ENCODE assay signal across 13 cellular contexts in the genomic region with DNA sequence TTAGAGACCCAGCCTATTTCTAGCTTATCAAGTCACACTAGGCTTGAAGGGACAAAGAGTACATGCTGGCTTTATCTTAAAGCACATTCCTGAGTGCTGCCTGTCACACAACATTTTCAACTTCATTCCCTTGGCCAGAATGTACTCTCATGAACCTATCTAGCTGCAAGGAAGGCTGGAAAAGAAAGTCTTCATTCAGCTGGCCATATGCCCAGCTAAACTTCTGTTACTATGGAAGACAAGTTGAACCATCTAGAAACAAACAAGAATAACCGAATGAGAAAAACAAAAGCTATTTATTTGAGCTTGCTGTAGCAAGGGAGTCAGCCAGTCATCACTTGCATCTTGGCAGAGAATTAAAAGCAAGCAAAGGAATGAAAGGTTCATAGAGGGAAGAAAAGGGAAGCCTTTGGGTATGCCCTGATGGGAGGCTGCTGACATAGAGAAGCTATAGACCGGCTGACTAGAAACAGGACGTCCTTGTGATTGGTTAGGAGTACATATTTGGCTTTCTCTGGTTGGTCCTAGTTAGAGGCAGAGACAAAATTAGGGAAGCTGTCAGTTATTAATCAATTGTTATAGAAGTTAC.
DNase-seq lines count a peak whose midpoint lies in the region; ATAC-seq and TF ChIP-seq lines count a peak whose summit lies in the region.
"Had no signal": no experiment of that assay in that cellular context is flagged by ENCODE, and none has a peak within 500 bp of the region (broad histone marks: within the 10 kb centered on the region; RNA-seq: fewer than 3 reads in every experiment).

No MANE protein-coding gene starts in this region.

- H3K4me2 ChIP-seq in IMR-90 (ENCODE audit: low read depth, low read length) (peak overlapping the region; percentile 26; the same call in 1 of the 2 replicates), mammary epithelial cell (ENCODE audit: insufficient read depth, low read depth, low read length) (no peak overlapping the region)

- POLR2A ChIA-PET in IMR-90 (lab: Charles Lee; ENCODE audit: unreplicated experiment), result no interaction called here

- 0 out of 2 replicates have a peak overlapping the region, but pooled peaks have one; percentile 21 for H2BK20ac ChIP-seq in IMR-90 (ENCODE audit: low read depth, low read length)

- peak overlapping the region; percentile 10; the same call in 1 of the 2 replicates for H4K5ac ChIP-seq in IMR-90 (ENCODE audit: low read depth, low read length)

- peak overlapping the region; percentile 47 for H3K14ac ChIP-seq in IMR-90 (replicated peaks; ENCODE audit: low read depth, low read length)

- no peak for TF ChIP-seq POLR2A in IMR-90 (IDR thresholded peaks at IDR 0.05; ENCODE audit: low read depth, low read length)

- H3K9me3 ChIP-seq in IMR-90 (ENCODE audit: control insufficient read depth, insufficient read depth, low read length), result no peaks in the 10 kb centered on the region
- H3K9me3 ChIP-seq in mammary epithelial cell (replicated peaks; ENCODE audit: insufficient read depth, low read length), result no peaks in the 10 kb centered on the region
- H3K9me3 ChIP-seq in left lung, result no peaks in the 10 kb centered on the region

- peak overlapping the region; percentile 13; the same call in 1 of the 2 replicates for H3K56ac ChIP-seq in IMR-90 (ENCODE audit: extremely low read depth, insufficient read depth, low read length)

- H3K4me1 ChIP-seq in IMR-90 (ENCODE audit: control insufficient read depth, insufficient read depth, low read length) (peaks cover 13% of the 10 kb centered on the region), mammary epithelial cell (ENCODE audit: insufficient read depth, low read length) (peaks cover 24% of the 10 kb centered on the region), left lung (peaks cover 0 to 3% of the 10 kb centered on the region in 2 donors)

- peak overlapping the region; percentile 48 for H4K91ac ChIP-seq in IMR-90 (ENCODE audit: insufficient read depth, low read depth, low read length)

- peak; percentile 31 for DNase-seq in EL
- peak; percentile 51 for DNase-seq in IMR-90
- DNase-seq in mammary epithelial cell, result peak; percentile 55
- DNase-seq in left lung, result no peak
- DNase-seq in activated naive CD4-positive, alpha-beta T cell (lab: John Stamatoyannopoulos, UW), result no peak
- no peak for DNase-seq in GM13976 (ENCODE audit: low spot score)
- DNase-seq: AML-193, DMS79 treated with DMSO at 0.1 percent for 48 hours, NCI-H2081, nucleus accumbens had no signal

- H3K4ac ChIP-seq in IMR-90 (ENCODE audit: low read depth, low read length), result peak overlapping the region; percentile 5

- H3K18ac ChIP-seq in IMR-90 (ENCODE audit: low read depth, low read length), result peak overlapping the region; percentile 70; the same call in 1 of the 2 replicates

- H2BK5ac ChIP-seq in IMR-90 (ENCODE audit: low read depth, low read length, poor library complexity, severe bottlenecking), result peak overlapping the region; percentile 16

- WGBS in IMR-90 (ENCODE audit: extremely low coverage in 2 of 2, insufficient read length in 1 of 2), 2 experiments, result no CpG with 5 or more reads among the region's 3 CpGs
- 27% methylated on average over 3 of the region's 3 CpGs for WGBS in mammary epithelial cell (ENCODE audit: low coverage, missing lambda C conversion rate)

- H3K4me3 ChIP-seq in IMR-90 (ENCODE audit: insufficient read depth, low read depth, low read length) (no peak overlapping the region), mammary epithelial cell (replicated peaks in 1 of 3; ENCODE audit: insufficient read depth in 1 of 3, low read depth in 2 of 3, low read length in 3 of 3) (no peak overlapping the region), left lung (no peak overlapping the region)

- intact Hi-C loops in IMR-90 (cut with micrococcal nuclease), result no loop called here
- intact Hi-C loops in mammary epithelial cell (cut with micrococcal nuclease), result no loop called here
- intact Hi-C loops in left lung (cut with DNase I), result no loop called here

- H3K27me3 ChIP-seq in IMR-90 (ENCODE audit: control insufficient read depth, insufficient read depth, low read length) (no peaks in the 10 kb centered on the region), mammary epithelial cell (ENCODE audit: insufficient read depth, low read length) (no peaks in the 10 kb centered on the region), left lung (no peaks in the 10 kb centered on the region)

- TF ChIP-seq CTCF in IMR-90 (conservative IDR thresholded peaks at IDR 0.05; ENCODE audit: low read depth, low read length), result no peak
- TF ChIP-seq CTCF in mammary epithelial cell (conservative IDR thresholded peaks at IDR 0.05 in 1 of 2, IDR thresholded peaks at IDR 0.05 in 1 of 2; ENCODE audit: extremely low read depth in 1 of 2, insufficient read depth in 1 of 2, low read depth in 1 of 2, low read length in 2 of 2), result no peak
- no peak for TF ChIP-seq CTCF in left lung (IDR thresholded peaks at IDR 0.05)
- TF ChIP-seq CTCF in GM13976 (IDR thresholded peaks at IDR 0.05; ENCODE audit: borderline replicate concordance, control extremely low read depth, extremely low read depth, insufficient read depth, missing control alignments), result no peak

- dilution Hi-C loops in IMR-90 (cut with HindIII; ENCODE audit: low sequenced_read_pairs, unreplicated experiment), result no loop called here
- dilution Hi-C loops in mammary epithelial cell (cut with HindIII; ENCODE audit: low sequenced_read_pairs), result no loop called here

- H2BK15ac ChIP-seq in IMR-90 (ENCODE audit: low read depth, low read length), result peak overlapping the region; percentile 8; the same call in 2 of the 3 replicates

- peak overlapping the region in 1 of 2 experiments; percentile 1; a peak in 2 of 4 replicates for H4K8ac ChIP-seq in IMR-90 (ENCODE audit: low read depth in 2 of 2, low read length in 2 of 2)

- no peaks in the 10 kb centered on the region for H4K20me1 ChIP-seq in IMR-90 (ENCODE audit: insufficient read depth, low read length)
- H4K20me1 ChIP-seq in mammary epithelial cell (ENCODE audit: insufficient read depth, low read length), result no peaks in the 10 kb centered on the region

- CTCF ChIA-PET in IMR-90 (lab: Yijun Ruan, JAX) (interaction anchor here (2.1 kb wide), 1 partner anchor 10 kb away, joined by 6 read pairs; no protein-coding TSS in a partner anchor), mammary epithelial cell (lab: Charles Lee; ENCODE audit: low non-redundant PET) (no interaction called here)

- no peak overlapping the region for H3K27ac ChIP-seq in IMR-90 (ENCODE audit: insufficient read depth, low read length)
- H3K27ac ChIP-seq in mammary epithelial cell (ENCODE audit: insufficient read depth, low read depth, low read length), result no peak overlapping the region
- no peak overlapping the region for H3K27ac ChIP-seq in left lung

- no TSS peak for BruUV-seq in IMR-90 (replicated peaks; lab: Mats Ljungman, UMichigan)
- BruUV-seq in mammary epithelial cell (replicated peaks; lab: Mats Ljungman, UMichigan), result no TSS peak

- H2AFZ ChIP-seq in IMR-90 (replicated peaks; ENCODE audit: low read length, poor library complexity) (no peak overlapping the region), mammary epithelial cell (ENCODE audit: low read depth, low read length) (no peak overlapping the region)

- H2BK120ac ChIP-seq in IMR-90 (ENCODE audit: low read depth, low read length), result peak overlapping the region; percentile 1; the same call in 1 of the 2 replicates

- 0 out of 2 replicates have a peak overlapping the region, but pooled peaks have one; percentile 24 for H3K23ac ChIP-seq in IMR-90 (ENCODE audit: low read depth, low read length)

- ATAC-seq in IMR-90 (ENCODE audit: low read depth) (no peak), left lung (peak; percentile 59), HG02973 (IDR thresholded peaks at IDR 0.05; ENCODE audit: unreplicated experiment) (no peak), GM21367 (IDR thresholded peaks at IDR 0.05; ENCODE audit: unreplicated experiment) (no peak)
- ATAC-seq: stimulated activated memory B cell treated with anti-CD40 and anti-IgM and Interleukin-4, amounts not matched to agents 10 μg/mL and 1 μg/mL and 100 μg/mL, for 72 hours had no signal

- no peak for TF ChIP-seq RAD21 in IMR-90 (IDR thresholded peaks at IDR 0.05; ENCODE audit: low read length)

- no peak overlapping the region for H2AK9ac ChIP-seq in IMR-90 (replicated peaks; ENCODE audit: low read depth, low read length, poor library complexity)

- peak overlapping the region; percentile 21; the same call in 1 of the 2 replicates for H2AK5ac ChIP-seq in IMR-90 (ENCODE audit: low read depth, low read length)

- peaks cover 2% of the 10 kb centered on the region; the same call in 1 of the 2 replicates for H3K36me3 ChIP-seq in IMR-90 (ENCODE audit: control insufficient read depth, insufficient read depth, low read length)
- no peaks in the 10 kb centered on the region for H3K36me3 ChIP-seq in mammary epithelial cell (ENCODE audit: insufficient read depth, low read length)
- H3K36me3 ChIP-seq in left lung, result no peaks in the 10 kb centered on the region

- in situ Hi-C loops in IMR-90 (cut with MboI; ENCODE audit: low sequenced_read_pairs) (loop anchor here (10.0 kb wide), 1 partner anchor 180 kb away; no protein-coding TSS in a partner anchor), mammary epithelial cell (cut with MboI; ENCODE audit: low sequenced_read_pairs in 2 of 2) (no loop called here), GM13976 (cut with MboI; ENCODE audit: low sequenced_read_pairs, unreplicated experiment) (no loop called here)

- peaks cover 31% of the 10 kb centered on the region for H3K79me2 ChIP-seq in mammary epithelial cell (ENCODE audit: insufficient read depth, low read length)

- H3K9me1 ChIP-seq in IMR-90 (ENCODE audit: insufficient read depth, low read length), result no peaks in the 10 kb centered on the region

- peaks cover 8 to 40% of the 10 kb centered on the region in 2 experiments for H3K79me1 ChIP-seq in IMR-90 (ENCODE audit: low read depth in 1 of 2, low read length in 2 of 2)

- no peak overlapping the region for H3K9ac ChIP-seq in IMR-90 (ENCODE audit: low read depth, low read length)
- H3K9ac ChIP-seq in mammary epithelial cell (ENCODE audit: insufficient read depth, low read length), result no peak overlapping the region

TF ChIP-seq in IMR-90, 13 proteins besides CTCF, POLR2A, EP300 and RAD21 (continues in another document):
- TF ChIP-seq SMC3 (IDR thresholded peaks at IDR 0.05; ENCODE audit: low read depth, low read length), result no peak
- TF ChIP-seq USF2 (IDR thresholded peaks at IDR 0.05; ENCODE audit: low read depth, low read length), result no peak

Comparison
In these comparisons a context has a peak if more than half of its experiments do, and no peak if none do; other contexts are left out.
1. DNase-seq: peak in EL (single experiment), IMR-90 (single experiment) and mammary epithelial cell (single experiment); none in left lung (0 of 2), activated naive CD4-positive, alpha-beta T cell (0 of 4) and GM13976 (single experiment).